9 cellular contexts compared by ENCODE assay signal in genomic region chr9:134405527-134405926, GRCh38.
DNase-seq lines count a peak whose midpoint lies in the region; ATAC-seq and TF ChIP-seq lines count a peak whose summit lies in the region.
"Had no signal": no experiment of that assay in that cellular context is flagged by ENCODE, and none has a peak within 500 bp of the region (broad histone marks: within the 10 kb centered on the region; RNA-seq: fewer than 3 reads in every experiment).

No MANE protein-coding gene starts in this region.

- no peak overlapping the region for H3K4me3 Mint-ChIP-seq in activated CD8-positive, alpha-beta T cell treated with anti-CD3 and anti-CD28 coated beads, Interleukin-2, amount 10 ng/mL, durations not matched to agents 7 days and 5 days
- H3K4me3 Mint-ChIP-seq in naive thymus-derived CD4-positive, alpha-beta T cell, result peak overlapping the region in 9 of 10 donors; percentile 29 to 78 (median 64)

- ATAC-seq in activated CD8-positive, alpha-beta T cell treated with anti-CD3 and anti-CD28 coated beads, Interleukin-2, amount 10 ng/mL, durations not matched to agents 7 days and 5 days, result no peak
- no peak for ATAC-seq in naive thymus-derived CD4-positive, alpha-beta T cell
- no peak for ATAC-seq in GM18861 (IDR thresholded peaks at IDR 0.05; ENCODE audit: unreplicated experiment)

- no peaks in the 10 kb centered on the region for H3K9me3 ChIP-seq in A673 (ENCODE audit: low read depth, low read length, poor library complexity, severe bottlenecking)
- H3K9me3 ChIP-seq in HUES6 (ENCODE audit: control insufficient read depth, insufficient read depth, low read depth, low read length), result no peaks in the 10 kb centered on the region
- no peaks in the 10 kb centered on the region for H3K9me3 ChIP-seq in naive thymus-derived CD4-positive, alpha-beta T cell (ENCODE audit: control insufficient read depth in 2 of 3, low read length in 3 of 3)

- H3K27ac ChIP-seq in A673 (ENCODE audit: low read depth, low read length, poor library complexity, severe bottlenecking), result peak overlapping the region; percentile 90
- 0 out of 2 replicates have a peak overlapping the region, but pooled peaks have one; percentile 40 for H3K27ac ChIP-seq in HUES6 (ENCODE audit: low read depth, low read length)
- H3K27ac ChIP-seq in naive thymus-derived CD4-positive, alpha-beta T cell (ENCODE audit: low read depth, low read length), result no peak overlapping the region

- H3K27me3 ChIP-seq in A673 (replicated peaks; ENCODE audit: insufficient read depth, low read depth, low read length, poor library complexity) (no peaks in the 10 kb centered on the region), HUES6 (ENCODE audit: control insufficient read depth, insufficient read depth, low read length) (no peaks in the 10 kb centered on the region)
- no peaks in the 10 kb centered on the region for H3K27me3 ChIP-seq in naive thymus-derived CD4-positive, alpha-beta T cell (ENCODE audit: control insufficient read depth in 2 of 2, insufficient read depth in 2 of 2, low read length in 2 of 2)

- H3K36me3 ChIP-seq in A673 (ENCODE audit: insufficient read depth, low read length, poor library complexity, severe bottlenecking), result no peaks in the 10 kb centered on the region
- H3K36me3 ChIP-seq in HUES6 (ENCODE audit: control insufficient read depth, insufficient read depth, low read length), result no peaks in the 10 kb centered on the region
- no peaks in the 10 kb centered on the region for H3K36me3 ChIP-seq in naive thymus-derived CD4-positive, alpha-beta T cell (ENCODE audit: control insufficient read depth in 2 of 3, insufficient read depth in 3 of 3, low read length in 3 of 3)

- no peak for TF ChIP-seq CTCF in A673 (conservative IDR thresholded peaks at IDR 0.05; ENCODE audit: low read depth, low read length)

- no peaks in the 10 kb centered on the region for H3K36me3 Mint-ChIP-seq in activated CD8-positive, alpha-beta T cell treated with anti-CD3 and anti-CD28 coated beads, Interleukin-2, amount 10 ng/mL, durations not matched to agents 7 days and 5 days (ENCODE audit: low read depth)
- H3K36me3 Mint-ChIP-seq in naive thymus-derived CD4-positive, alpha-beta T cell, result no peaks in the 10 kb centered on the region
- H3K36me3 Mint-ChIP-seq: CD4-positive, CD25-positive, alpha-beta regulatory T cell had no signal

- CTCF ChIA-PET in A673 (lab: Charles Lee), result no interaction called here
- CTCF ChIA-PET in activated CD8-positive, alpha-beta T cell treated with anti-CD3 and anti-CD28 coated beads, Interleukin-2, amount 10 ng/mL, durations not matched to agents 7 days and 5 days (lab: Charles Lee), result no interaction called here
- CTCF ChIA-PET in naive thymus-derived CD4-positive, alpha-beta T cell (lab: Charles Lee), result no interaction called here

- no TSS peak for BruUV-seq in A673 (replicated peaks; lab: Mats Ljungman, UMichigan)

- H3K27ac Mint-ChIP-seq in activated CD8-positive, alpha-beta T cell treated with anti-CD3 and anti-CD28 coated beads, Interleukin-2, amount 10 ng/mL, durations not matched to agents 7 days and 5 days, result peak overlapping the region; percentile 26
- peak overlapping the region in 4 of 9 donors; percentile 5 to 84 (median 72) for H3K27ac Mint-ChIP-seq in naive thymus-derived CD4-positive, alpha-beta T cell

- peaks cover 12% of the 10 kb centered on the region for H3K27me3 Mint-ChIP-seq in activated CD8-positive, alpha-beta T cell treated with anti-CD3 and anti-CD28 coated beads, Interleukin-2, amount 10 ng/mL, durations not matched to agents 7 days and 5 days (ENCODE audit: low read depth)
- H3K27me3 Mint-ChIP-seq in naive thymus-derived CD4-positive, alpha-beta T cell, result peaks cover 0 to 10% (median 0%) of the 10 kb centered on the region in 5 donors

- intact Hi-C loops in A673 (cut with micrococcal nuclease; ENCODE audit: unreplicated experiment), result loop anchor here (5.0 kb wide), 1 partner anchor 38 kb away; no protein-coding TSS in a partner anchor
- intact Hi-C loops in naive thymus-derived CD4-positive, alpha-beta T cell (cut with micrococcal nuclease), result no loop called here

- no peak overlapping the region for H3K4me3 ChIP-seq in A673 (ENCODE audit: low read depth, low read length, poor library complexity, severe bottlenecking)
- H3K4me3 ChIP-seq in HUES6 (ENCODE audit: low read depth, low read length), result no peak overlapping the region
- no peak overlapping the region for H3K4me3 ChIP-seq in naive thymus-derived CD4-positive, alpha-beta T cell (ENCODE audit: low read length)

- peaks cover 41% of the 10 kb centered on the region for H3K4me1 Mint-ChIP-seq in activated CD8-positive, alpha-beta T cell treated with anti-CD3 and anti-CD28 coated beads, Interleukin-2, amount 10 ng/mL, durations not matched to agents 7 days and 5 days (ENCODE audit: low read depth)
- peaks cover 30 to 46% (median 41%) of the 10 kb centered on the region in 7 donors for H3K4me1 Mint-ChIP-seq in naive thymus-derived CD4-positive, alpha-beta T cell

- H3K4me1 ChIP-seq in A673 (ENCODE audit: insufficient read depth, low read length, poor library complexity, severe bottlenecking) (peaks cover 58% of the 10 kb centered on the region), HUES6 (ENCODE audit: control insufficient read depth, insufficient read depth, low read length) (peaks cover 28% of the 10 kb centered on the region)
- peaks cover 40 to 49% of the 10 kb centered on the region in 2 donors for H3K4me1 ChIP-seq in naive thymus-derived CD4-positive, alpha-beta T cell (ENCODE audit: control insufficient read depth in 2 of 2, insufficient read depth in 2 of 2, low read length in 2 of 2)

- H3K9me3 Mint-ChIP-seq in activated CD8-positive, alpha-beta T cell treated with anti-CD3 and anti-CD28 coated beads, Interleukin-2, amount 10 ng/mL, durations not matched to agents 7 days and 5 days (ENCODE audit: insufficient read depth), result no peaks in the 10 kb centered on the region
- peaks cover 0 to 4% (median 0%) of the 10 kb centered on the region in 11 donors for H3K9me3 Mint-ChIP-seq in naive thymus-derived CD4-positive, alpha-beta T cell
- H3K9me3 Mint-ChIP-seq: CD4-positive, CD25-positive, alpha-beta regulatory T cell had no signal

- peak overlapping the region; percentile 24 for H3K9ac ChIP-seq in HUES6 (ENCODE audit: low read length)

- POLR2A ChIA-PET in A673 (lab: Charles Lee; ENCODE audit: low non-redundant PET), result interaction anchor here (0.7 kb wide), 1 partner anchor 61 kb away, joined by 8 read pairs; no protein-coding TSS in a partner anchor
- POLR2A ChIA-PET in activated CD8-positive, alpha-beta T cell treated with anti-CD3 and anti-CD28 coated beads, Interleukin-2, amount 10 ng/mL, durations not matched to agents 7 days and 5 days (lab: Charles Lee), result no interaction called here
- POLR2A ChIA-PET in naive thymus-derived CD4-positive, alpha-beta T cell (lab: Charles Lee), result interaction anchor here (1.1 to 1.2 kb wide), 2 partner anchors 9 kb away, joined by 3 to 12 read pairs; no protein-coding TSS in a partner anchor

- DNase-seq in A673 (ENCODE audit: low spot score) (no peak), cortex of kidney (lab: John Stamatoyannopoulos, UW) (no peak), H4 (ENCODE audit: low spot score) (no peak), NCI-H82 treated with DMSO at 0.1 percent for 48 hours (lab: John Stamatoyannopoulos, UW; ENCODE audit: unreplicated experiment) (no peak)
- DNase-seq in activated CD8-positive, alpha-beta T cell treated with anti-CD3 and anti-CD28 coated beads, Interleukin-2, amount 10 ng/mL, durations not matched to agents 7 days and 5 days, result no peak
- no peak for DNase-seq in naive thymus-derived CD4-positive, alpha-beta T cell
- DNase-seq: CD4-positive, CD25-positive, alpha-beta regulatory T cell had no signal
